ENCODE assay signal across 20 cellular contexts in genomic region chr17:8116779-8117178, GRCh38. TPM values are rescaled to one million over a fixed set of nuclear protein-coding genes. Genes with fewer than 3 reads are reported as not detected.
DNase-seq lines count a peak whose midpoint lies in the region; ATAC-seq, FAIRE-seq and TF ChIP-seq lines count a peak whose summit lies in the region.
"Had no signal": no experiment of that assay in that cellular context is flagged by ENCODE, and none has a peak within 500 bp of the region (broad histone marks: within the 10 kb centered on the region; RNA-seq: fewer than 3 reads in every experiment).

No MANE protein-coding gene starts in this region.

- CTCF ChIA-PET in PC-9 (lab: Charles Lee), result no interaction called here

- intact Hi-C loops in PC-9 (cut with micrococcal nuclease; ENCODE audit: unreplicated experiment) (loop anchor here (5.0 kb wide), 1 partner anchor 369 kb away; no protein-coding TSS in a partner anchor), left ventricle myocardium superior (cut with micrococcal nuclease) (no loop called here)

- no peak for FAIRE-seq in small intestine (lab: Jason Lieb, UNC)

- peaks cover 30% of the 10 kb centered on the region for H3F3A ChIP-seq in PC-9 (ENCODE audit: insufficient read depth, low read depth)

- no peaks in the 10 kb centered on the region for H3K27me3 ChIP-seq in PC-9 (ENCODE audit: insufficient read depth, low read depth)
- peaks cover 0 to 17% of the 10 kb centered on the region in 2 donors for H3K27me3 ChIP-seq in small intestine (ENCODE audit: control insufficient read depth in 2 of 2, insufficient read depth in 2 of 2, low read length in 2 of 2)

- H3K4me3 ChIP-seq in PC-9, result no peak overlapping the region
- H3K4me3 ChIP-seq in small intestine (ENCODE audit: low read depth in 1 of 2, low read length in 2 of 2), result no peak overlapping the region
- H3K4me3 ChIP-seq: HAP-1 had no signal

- H3K4me1 ChIP-seq in PC-9 (replicated peaks; ENCODE audit: insufficient read depth), result peaks cover 11% of the 10 kb centered on the region
- H3K4me1 ChIP-seq in small intestine (ENCODE audit: control insufficient read depth in 2 of 2, insufficient read depth in 1 of 2, low read depth in 1 of 2, low read length in 1 of 2), result peaks cover 5 to 6% of the 10 kb centered on the region in 2 donors

- H3K36me3 ChIP-seq in PC-9 (ENCODE audit: low read depth), result no peaks in the 10 kb centered on the region
- H3K36me3 ChIP-seq in small intestine (ENCODE audit: control insufficient read depth in 2 of 2, insufficient read depth in 2 of 2, low read length in 2 of 2), result no peaks in the 10 kb centered on the region
- H3K36me3 ChIP-seq: HAP-1 had no signal

- peaks cover 36% of the 10 kb centered on the region for H3K4me1 Mint-ChIP-seq in activated naive CD8-positive, alpha-beta T cell treated with anti-CD3 and anti-CD28 coated beads, Interleukin-2, amount 10 ng/mL, durations not matched to agents 7 days and 5 days
- peaks cover 37% of the 10 kb centered on the region for H3K4me1 Mint-ChIP-seq in activated naive CD8-positive, alpha-beta T cell treated with anti-CD3 and anti-CD28 coated beads, Interleukin-2, amount 50 U/mL, for 24 hours
- H3K4me1 Mint-ChIP-seq in glutamatergic neuron (ENCODE audit: low read depth, unreplicated experiment), result peaks cover 17% of the 10 kb centered on the region

- no peaks in the 10 kb centered on the region for H3K9me2 ChIP-seq in PC-9 (ENCODE audit: insufficient read depth)
- H3K9me2 ChIP-seq: SK-N-SH had no signal

- H3K9me3 ChIP-seq in PC-9 (ENCODE audit: insufficient read depth, low read depth) (no peaks in the 10 kb centered on the region), small intestine (ENCODE audit: control insufficient read depth, low read depth) (no peaks in the 10 kb centered on the region)
- H3K9me3 ChIP-seq: HAP-1, SK-N-SH had no signal

- no peak overlapping the region for H2AFZ ChIP-seq in PC-9

- 0 out of 2 replicates have a peak overlapping the region, but pooled peaks have one; percentile 95 for H3K4me2 ChIP-seq in PC-9

- no peaks in the 10 kb centered on the region for H3K79me2 ChIP-seq in PC-9 (ENCODE audit: low read depth)

- WGBS in small intestine, 3 donors, result 20 to 42% (median 21%) methylated on average over 18 of the region's 18 CpGs

- H3K27ac Mint-ChIP-seq in activated naive CD8-positive, alpha-beta T cell treated with anti-CD3 and anti-CD28 coated beads, Interleukin-2, amount 10 ng/mL, durations not matched to agents 7 days and 5 days, result no peak overlapping the region
- no peak overlapping the region for H3K27ac Mint-ChIP-seq in activated naive CD8-positive, alpha-beta T cell treated with anti-CD3 and anti-CD28 coated beads, Interleukin-2, amount 50 U/mL, for 24 hours
- H3K27ac Mint-ChIP-seq in glutamatergic neuron (ENCODE audit: unreplicated experiment), result no peak overlapping the region

- POLR2A ChIA-PET in activated naive CD8-positive, alpha-beta T cell treated with anti-CD3 and anti-CD28 coated beads, Interleukin-2, amount 10 ng/mL, durations not matched to agents 7 days and 5 days (lab: Charles Lee), result interaction anchor here (0.8 kb wide), 1 partner anchor 39 kb away, joined by 3 read pairs; no protein-coding TSS in a partner anchor
- POLR2A ChIA-PET in PC-9 (lab: Charles Lee; ENCODE audit: unreplicated experiment), result no interaction called here

- no peak for ATAC-seq in activated naive CD8-positive, alpha-beta T cell treated with anti-CD3 and anti-CD28 coated beads, Interleukin-2, amount 10 ng/mL, durations not matched to agents 7 days and 5 days (ENCODE audit: low read depth)
- ATAC-seq in activated naive CD8-positive, alpha-beta T cell treated with anti-CD3 and anti-CD28 coated beads, Interleukin-2, amount 50 U/mL, for 24 hours, result no peak
- ATAC-seq in left ventricle myocardium superior, result no peak
- ATAC-seq: Panc1 had no signal

- BruUV-seq in PC-9 (replicated peaks; lab: Mats Ljungman, UMichigan), result no TSS peak

- peaks cover 59% of the 10 kb centered on the region for H3K27me3 Mint-ChIP-seq in activated naive CD8-positive, alpha-beta T cell treated with anti-CD3 and anti-CD28 coated beads, Interleukin-2, amount 10 ng/mL, durations not matched to agents 7 days and 5 days
- H3K27me3 Mint-ChIP-seq in activated naive CD8-positive, alpha-beta T cell treated with anti-CD3 and anti-CD28 coated beads, Interleukin-2, amount 50 U/mL, for 24 hours, result peaks cover 64% of the 10 kb centered on the region
- H3K27me3 Mint-ChIP-seq in glutamatergic neuron (ENCODE audit: unreplicated experiment), result peaks cover 41% of the 10 kb centered on the region

- H3K4me3 Mint-ChIP-seq in activated naive CD8-positive, alpha-beta T cell treated with anti-CD3 and anti-CD28 coated beads, Interleukin-2, amount 10 ng/mL, durations not matched to agents 7 days and 5 days, result peak overlapping the region; percentile 4
- no peak overlapping the region for H3K4me3 Mint-ChIP-seq in activated naive CD8-positive, alpha-beta T cell treated with anti-CD3 and anti-CD28 coated beads, Interleukin-2, amount 50 U/mL, for 24 hours
- H3K4me3 Mint-ChIP-seq in glutamatergic neuron (ENCODE audit: unreplicated experiment), result peak overlapping the region; percentile 20

- TF ChIP-seq CTCF in PC-9 (conservative IDR thresholded peaks at IDR 0.05) (no peak), glutamatergic neuron (IDR thresholded peaks at IDR 0.05; ENCODE audit: partially characterized antibody, unreplicated experiment) (no peak)

- peaks cover 5% of the 10 kb centered on the region; the same call in 1 of the 2 replicates for H4K20me1 ChIP-seq in PC-9 (ENCODE audit: insufficient read depth)

- DNase-seq in activated naive CD8-positive, alpha-beta T cell treated with anti-CD3 and anti-CD28 coated beads, Interleukin-2, amount 10 ng/mL, durations not matched to agents 7 days and 5 days, result no peak
- no peak for DNase-seq in activated naive CD8-positive, alpha-beta T cell treated with anti-CD3 and anti-CD28 coated beads, Interleukin-2, amount 50 U/mL, for 24 hours
- DNase-seq in PC-9 (no peak), glutamatergic neuron (no peak), small intestine (peak; percentile 44), DMS114 treated with DMSO at 0.1 percent for 48 hours (lab: John Stamatoyannopoulos, UW; ENCODE audit: unreplicated experiment) (no peak), left ventricle myocardium superior (no peak)
- DNase-seq in stimulated activated CD4-positive, alpha-beta T cell treated with anti-CD3 and anti-CD28 coated beads, Interleukin-4, amount 100 ng/mL, for 4 hours, result no peak
- DNase-seq: AML-193; CD8-positive, alpha-beta memory T cell; NCI-H146; NCI-H2107; NCI-H446 treated with DMSO at 0.1 percent for 48 hours; NCI-H748 treated with DMSO at 0.1 percent for 48 hours; Right ventricle myocardium superior; SK-N-SH had no signal

- no peak overlapping the region for H3K27ac ChIP-seq in PC-9
- H3K27ac ChIP-seq in small intestine (ENCODE audit: low read depth in 1 of 2, low read length in 1 of 2), result no peak overlapping the region

- peaks cover 2% of the 10 kb centered on the region for H3K36me3 Mint-ChIP-seq in activated naive CD8-positive, alpha-beta T cell treated with anti-CD3 and anti-CD28 coated beads, Interleukin-2, amount 10 ng/mL, durations not matched to agents 7 days and 5 days
- peaks cover 12% of the 10 kb centered on the region for H3K36me3 Mint-ChIP-seq in activated naive CD8-positive, alpha-beta T cell treated with anti-CD3 and anti-CD28 coated beads, Interleukin-2, amount 50 U/mL, for 24 hours (ENCODE audit: low read depth)
- no peaks in the 10 kb centered on the region for H3K36me3 Mint-ChIP-seq in glutamatergic neuron (ENCODE audit: unreplicated experiment)

- H3K9me3 Mint-ChIP-seq in activated naive CD8-positive, alpha-beta T cell treated with anti-CD3 and anti-CD28 coated beads, Interleukin-2, amount 10 ng/mL, durations not matched to agents 7 days and 5 days, result no peaks in the 10 kb centered on the region
- peaks cover 3% of the 10 kb centered on the region for H3K9me3 Mint-ChIP-seq in activated naive CD8-positive, alpha-beta T cell treated with anti-CD3 and anti-CD28 coated beads, Interleukin-2, amount 50 U/mL, for 24 hours
- peaks cover 29% of the 10 kb centered on the region for H3K9me3 Mint-ChIP-seq in glutamatergic neuron (ENCODE audit: unreplicated experiment)

RNA-seq across cellular contexts. Expression of gene ALOXE3, which starts 1.5 kb away (rescaled TPM):
- not detected for total RNA-seq in activated naive CD8-positive, alpha-beta T cell treated with anti-CD3 and anti-CD28 coated beads, Interleukin-2, amount 10 ng/mL, durations not matched to agents 7 days and 5 days
- total RNA-seq in PC-9 (2021) (0.70 and 1.4 TPM in 2 replicates), glutamatergic neuron (ENCODE audit: unreplicated experiment) (not detected), left ventricle myocardium superior (not detected)
- 1 to 10 TPM in 1 of 3 donors, under 1 TPM in 1, not detected in 1; 0.13 to 1.6 TPM for polyA plus RNA-seq in small intestine
- total RNA-seq: A673; CD8-positive, alpha-beta memory T cell; HT-29; Right ventricle myocardium superior had no signal
- polyA plus RNA-seq: CD8-positive, alpha-beta memory T cell had no signal

RNA-seq across cellular contexts. Expression of gene HES7, which starts 7.1 kb away (rescaled TPM):
- total RNA-seq in activated naive CD8-positive, alpha-beta T cell treated with anti-CD3 and anti-CD28 coated beads, Interleukin-2, amount 10 ng/mL, durations not matched to agents 7 days and 5 days, result under 1 TPM; 0.23 to 0.75 TPM
- 2.6 and 9.0 TPM in 2 replicates for total RNA-seq in PC-9 (2021)
- total RNA-seq in glutamatergic neuron (ENCODE audit: unreplicated experiment), result 2.2 TPM
- polyA plus RNA-seq in small intestine, result under 1 TPM in 1 of 3 donors, not detected in 2; 0.06 TPM
- total RNA-seq in left ventricle myocardium superior, result not detected
- polyA plus RNA-seq: CD8-positive, alpha-beta memory T cell had no signal

RNA-seq across cellular contexts. Expression of gene ALOX12B, which starts 29.3 kb away (rescaled TPM):
- under 1 TPM; 0.65 to 0.97 TPM for total RNA-seq in activated naive CD8-positive, alpha-beta T cell treated with anti-CD3 and anti-CD28 coated beads, Interleukin-2, amount 10 ng/mL, durations not matched to agents 7 days and 5 days
- total RNA-seq in PC-9 (2021) (not detected in 2 replicates), glutamatergic neuron (ENCODE audit: unreplicated experiment) (not detected), left ventricle myocardium superior (not detected)
- under 1 TPM; 0.45 to 0.81 (median 0.66) TPM for polyA plus RNA-seq in small intestine
- total RNA-seq: HT-29, Right ventricle myocardium superior had no signal
- polyA plus RNA-seq: CD8-positive, alpha-beta memory T cell had no signal

RNA-seq across cellular contexts. Expression of gene PER1, which starts 35.4 kb away (rescaled TPM):
- 10 to 100 TPM; 52.7 to 53.6 TPM for total RNA-seq in activated naive CD8-positive, alpha-beta T cell treated with anti-CD3 and anti-CD28 coated beads, Interleukin-2, amount 10 ng/mL, durations not matched to agents 7 days and 5 days
- total RNA-seq in PC-9 (2021) (60.2 and 78.7 TPM in 2 replicates), glutamatergic neuron (ENCODE audit: unreplicated experiment) (64.6 TPM), left ventricle myocardium superior (126 TPM)
- 10 to 100 TPM; 47.8 to 79.4 (median 60.1) TPM for polyA plus RNA-seq in small intestine

RNA-seq across cellular contexts. Expression of gene VAMP2, which starts 46.0 kb away (rescaled TPM):
- 100 to 1,000 TPM; 116 to 118 TPM for total RNA-seq in activated naive CD8-positive, alpha-beta T cell treated with anti-CD3 and anti-CD28 coated beads, Interleukin-2, amount 10 ng/mL, durations not matched to agents 7 days and 5 days
- 29.3 and 35.1 TPM in 2 replicates for total RNA-seq in PC-9 (2021)
- 117 TPM for total RNA-seq in glutamatergic neuron (ENCODE audit: unreplicated experiment)
- polyA plus RNA-seq in small intestine, result 10 to 100 TPM; 27.5 to 47.3 (median 46.2) TPM
- total RNA-seq in left ventricle myocardium superior, result 62.3 TPM
